Comparison of ENCODE assay signal across 1 cellular context in genomic region chr2:88125924-88126771, GRCh38.
TF ChIP-seq lines count a peak whose summit lies in the region.

No MANE protein-coding gene starts in this region.

TF ChIP-seq in HepG2, 621 proteins besides CTCF, POLR2A, EP300 and RAD21 (continues in another document):
- 0 out of 2 replicates have a peak, but pooled peaks have one; percentile 10 for TF ChIP-seq ZNF709 (CRISPR knock-in tag; IDR thresholded peaks at IDR 0.05)
- TF ChIP-seq, protein P1, sequence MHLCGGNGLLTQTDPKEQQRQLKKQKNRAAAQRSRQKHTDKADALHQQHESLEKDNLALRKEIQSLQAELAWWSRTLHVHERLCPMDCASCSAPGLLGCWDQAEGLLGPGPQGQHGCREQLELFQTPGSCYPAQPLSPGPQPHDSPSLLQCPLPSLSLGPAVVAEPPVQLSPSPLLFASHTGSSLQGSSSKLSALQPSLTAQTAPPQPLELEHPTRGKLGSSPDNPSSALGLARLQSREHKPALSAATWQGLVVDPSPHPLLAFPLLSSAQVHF (CRISPR knock-in tag; IDR thresholded peaks at IDR 0.05), result peak; percentile 18; the same call in 1 of the 2 replicates
- no peak for TF ChIP-seq BRD4 (CRISPR knock-in tag; IDR thresholded peaks at IDR 0.05)
- TF ChIP-seq, protein P2, sequence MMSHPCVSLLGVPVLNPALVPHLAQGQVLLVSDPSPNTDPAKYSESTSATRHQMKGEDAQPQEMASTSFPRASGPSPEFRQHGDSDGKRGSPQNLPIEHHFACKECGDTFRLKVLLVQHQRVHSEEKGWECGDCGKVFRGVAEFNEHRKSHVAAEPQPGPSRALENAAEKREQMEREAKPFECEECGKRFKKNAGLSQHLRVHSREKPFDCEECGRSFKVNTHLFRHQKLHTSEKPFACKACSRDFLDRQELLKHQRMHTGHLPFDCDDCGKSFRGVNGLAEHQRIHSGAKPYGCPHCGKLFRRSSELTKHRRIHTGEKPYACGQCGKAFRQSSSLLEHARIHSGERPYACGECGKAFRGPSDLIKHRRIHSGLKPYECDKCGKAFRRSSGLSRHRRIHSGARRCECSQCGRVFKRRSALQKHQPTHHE (CRISPR knock-in tag; IDR thresholded peaks at IDR 0.05; ENCODE audit: borderline replicate concordance), result 0 out of 2 replicates have a peak, but pooled peaks have one; percentile 36
- no peak for TF ChIP-seq MAX (IDR thresholded peaks at IDR 0.05)
- peak; percentile 91 for TF ChIP-seq PAF1 (CRISPR knock-in tag; IDR thresholded peaks at IDR 0.05)
- no peak for TF ChIP-seq RFX3 (CRISPR knock-in tag; IDR thresholded peaks at IDR 0.05)
- TF ChIP-seq SNAI1 (CRISPR knock-in tag; IDR thresholded peaks at IDR 0.05; ENCODE audit: borderline replicate concordance), result 0 out of 2 replicates have a peak, but pooled peaks have one; percentile 9
- no peak for TF ChIP-seq ZNF530 (CRISPR knock-in tag; IDR thresholded peaks at IDR 0.05; ENCODE audit: low read depth)
- no peak for TF ChIP-seq FOXO1 (CRISPR knock-in tag; IDR thresholded peaks at IDR 0.05)
- peak; percentile 11; the same call in 1 of the 2 replicates for TF ChIP-seq ZNF605 (CRISPR knock-in tag; IDR thresholded peaks at IDR 0.05)
- no peak for TF ChIP-seq MYNN (CRISPR knock-in tag; IDR thresholded peaks at IDR 0.05; ENCODE audit: low read depth)
- TF ChIP-seq ZNF772 (CRISPR knock-in tag; IDR thresholded peaks at IDR 0.05), result peak; percentile 75; the same call in 1 of the 2 replicates
- 0 out of 2 replicates have a peak, but pooled peaks have one; percentile 14 for TF ChIP-seq KDM5B (CRISPR knock-in tag; IDR thresholded peaks at IDR 0.05; ENCODE audit: borderline replicate concordance)
- TF ChIP-seq ZNF160 (CRISPR knock-in tag; IDR thresholded peaks at IDR 0.05), result 0 out of 2 replicates have a peak, but pooled peaks have one; percentile 32
- no peak for TF ChIP-seq ZBTB7B (CRISPR knock-in tag; IDR thresholded peaks at IDR 0.05)
- TF ChIP-seq CENPT (CRISPR knock-in tag; IDR thresholded peaks at IDR 0.05; ENCODE audit: low read depth), result 0 out of 2 replicates have a peak, but pooled peaks have one; percentile 8
- 0 out of 2 replicates have a peak, but pooled peaks have one; percentile 14 for TF ChIP-seq ZNF747 (CRISPR knock-in tag; IDR thresholded peaks at IDR 0.05; ENCODE audit: borderline replicate concordance)
- TF ChIP-seq, protein P3, sequence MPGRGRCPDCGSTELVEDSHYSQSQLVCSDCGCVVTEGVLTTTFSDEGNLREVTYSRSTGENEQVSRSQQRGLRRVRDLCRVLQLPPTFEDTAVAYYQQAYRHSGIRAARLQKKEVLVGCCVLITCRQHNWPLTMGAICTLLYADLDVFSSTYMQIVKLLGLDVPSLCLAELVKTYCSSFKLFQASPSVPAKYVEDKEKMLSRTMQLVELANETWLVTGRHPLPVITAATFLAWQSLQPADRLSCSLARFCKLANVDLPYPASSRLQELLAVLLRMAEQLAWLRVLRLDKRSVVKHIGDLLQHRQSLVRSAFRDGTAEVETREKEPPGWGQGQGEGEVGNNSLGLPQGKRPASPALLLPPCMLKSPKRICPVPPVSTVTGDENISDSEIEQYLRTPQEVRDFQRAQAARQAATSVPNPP (CRISPR knock-in tag; IDR thresholded peaks at IDR 0.05), result no peak
- peak; percentile 39; the same call in 1 of the 2 replicates for TF ChIP-seq ZNF543 (CRISPR knock-in tag; IDR thresholded peaks at IDR 0.05)
- no peak for TF ChIP-seq E2F5 (CRISPR knock-in tag; conservative IDR thresholded peaks at IDR 0.05)
- no peak for TF ChIP-seq EZH2 (conservative IDR thresholded peaks at IDR 0.05; ENCODE audit: low read depth, low read length)
- TF ChIP-seq, protein P4, sequence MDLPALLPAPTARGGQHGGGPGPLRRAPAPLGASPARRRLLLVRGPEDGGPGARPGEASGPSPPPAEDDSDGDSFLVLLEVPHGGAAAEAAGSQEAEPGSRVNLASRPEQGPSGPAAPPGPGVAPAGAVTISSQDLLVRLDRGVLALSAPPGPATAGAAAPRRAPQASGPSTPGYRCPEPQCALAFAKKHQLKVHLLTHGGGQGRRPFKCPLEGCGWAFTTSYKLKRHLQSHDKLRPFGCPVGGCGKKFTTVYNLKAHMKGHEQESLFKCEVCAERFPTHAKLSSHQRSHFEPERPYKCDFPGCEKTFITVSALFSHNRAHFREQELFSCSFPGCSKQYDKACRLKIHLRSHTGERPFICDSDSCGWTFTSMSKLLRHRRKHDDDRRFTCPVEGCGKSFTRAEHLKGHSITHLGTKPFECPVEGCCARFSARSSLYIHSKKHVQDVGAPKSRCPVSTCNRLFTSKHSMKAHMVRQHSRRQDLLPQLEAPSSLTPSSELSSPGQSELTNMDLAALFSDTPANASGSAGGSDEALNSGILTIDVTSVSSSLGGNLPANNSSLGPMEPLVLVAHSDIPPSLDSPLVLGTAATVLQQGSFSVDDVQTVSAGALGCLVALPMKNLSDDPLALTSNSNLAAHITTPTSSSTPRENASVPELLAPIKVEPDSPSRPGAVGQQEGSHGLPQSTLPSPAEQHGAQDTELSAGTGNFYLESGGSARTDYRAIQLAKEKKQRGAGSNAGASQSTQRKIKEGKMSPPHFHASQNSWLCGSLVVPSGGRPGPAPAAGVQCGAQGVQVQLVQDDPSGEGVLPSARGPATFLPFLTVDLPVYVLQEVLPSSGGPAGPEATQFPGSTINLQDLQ (CRISPR knock-in tag; IDR thresholded peaks at IDR 0.05), result 0 out of 2 replicates have a peak, but pooled peaks have one; percentile 70
- 0 out of 2 replicates have a peak, but pooled peaks have one; percentile 3 for TF ChIP-seq ZNF547 (CRISPR knock-in tag; IDR thresholded peaks at IDR 0.05)
- TF ChIP-seq, protein P5, sequence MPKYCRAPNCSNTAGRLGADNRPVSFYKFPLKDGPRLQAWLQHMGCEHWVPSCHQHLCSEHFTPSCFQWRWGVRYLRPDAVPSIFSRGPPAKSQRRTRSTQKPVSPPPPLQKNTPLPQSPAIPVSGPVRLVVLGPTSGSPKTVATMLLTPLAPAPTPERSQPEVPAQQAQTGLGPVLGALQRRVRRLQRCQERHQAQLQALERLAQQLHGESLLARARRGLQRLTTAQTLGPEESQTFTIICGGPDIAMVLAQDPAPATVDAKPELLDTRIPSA (CRISPR knock-in tag; IDR thresholded peaks at IDR 0.05; ENCODE audit: borderline replicate concordance), result peak; percentile 25; the same call in 1 of the 2 replicates
- TF ChIP-seq NR0B2 (CRISPR knock-in tag; IDR thresholded peaks at IDR 0.05), result no peak
- 0 out of 2 replicates have a peak, but pooled peaks have one; percentile 12 for TF ChIP-seq REL (CRISPR knock-in tag; conservative IDR thresholded peaks at IDR 0.05)
- TF ChIP-seq ZNF12 (CRISPR knock-in tag; IDR thresholded peaks at IDR 0.05), result no peak
- 0 out of 2 replicates have a peak, but pooled peaks have one; percentile 24 for TF ChIP-seq ZFP41 (CRISPR knock-in tag; IDR thresholded peaks at IDR 0.05; ENCODE audit: borderline replicate concordance)
- peak; percentile 15 for TF ChIP-seq RBM22 (optimal IDR thresholded peaks at IDR 0.05; ENCODE audit: low read length)
- 0 out of 2 replicates have a peak, but pooled peaks have one; percentile 5 for TF ChIP-seq ZNF333 (CRISPR knock-in tag; IDR thresholded peaks at IDR 0.05; ENCODE audit: borderline replicate concordance)
- 0 out of 2 replicates have a peak, but pooled peaks have one; percentile 34 for TF ChIP-seq ZNF510 (CRISPR knock-in tag; IDR thresholded peaks at IDR 0.05; ENCODE audit: low read depth)
- TF ChIP-seq ZNF546 (CRISPR knock-in tag; conservative IDR thresholded peaks at IDR 0.05), result no peak; the same call in 1 of the 2 replicates
- 0 out of 2 replicates have a peak, but pooled peaks have one; percentile 8 for TF ChIP-seq BORCS8-MEF2B (CRISPR knock-in tag; IDR thresholded peaks at IDR 0.05)
- TF ChIP-seq ZFP36L2 (CRISPR knock-in tag; IDR thresholded peaks at IDR 0.05), result no peak
- no peak for TF ChIP-seq TIGD3 (CRISPR knock-in tag; IDR thresholded peaks at IDR 0.05; ENCODE audit: borderline replicate concordance)
- TF ChIP-seq, protein P6, sequence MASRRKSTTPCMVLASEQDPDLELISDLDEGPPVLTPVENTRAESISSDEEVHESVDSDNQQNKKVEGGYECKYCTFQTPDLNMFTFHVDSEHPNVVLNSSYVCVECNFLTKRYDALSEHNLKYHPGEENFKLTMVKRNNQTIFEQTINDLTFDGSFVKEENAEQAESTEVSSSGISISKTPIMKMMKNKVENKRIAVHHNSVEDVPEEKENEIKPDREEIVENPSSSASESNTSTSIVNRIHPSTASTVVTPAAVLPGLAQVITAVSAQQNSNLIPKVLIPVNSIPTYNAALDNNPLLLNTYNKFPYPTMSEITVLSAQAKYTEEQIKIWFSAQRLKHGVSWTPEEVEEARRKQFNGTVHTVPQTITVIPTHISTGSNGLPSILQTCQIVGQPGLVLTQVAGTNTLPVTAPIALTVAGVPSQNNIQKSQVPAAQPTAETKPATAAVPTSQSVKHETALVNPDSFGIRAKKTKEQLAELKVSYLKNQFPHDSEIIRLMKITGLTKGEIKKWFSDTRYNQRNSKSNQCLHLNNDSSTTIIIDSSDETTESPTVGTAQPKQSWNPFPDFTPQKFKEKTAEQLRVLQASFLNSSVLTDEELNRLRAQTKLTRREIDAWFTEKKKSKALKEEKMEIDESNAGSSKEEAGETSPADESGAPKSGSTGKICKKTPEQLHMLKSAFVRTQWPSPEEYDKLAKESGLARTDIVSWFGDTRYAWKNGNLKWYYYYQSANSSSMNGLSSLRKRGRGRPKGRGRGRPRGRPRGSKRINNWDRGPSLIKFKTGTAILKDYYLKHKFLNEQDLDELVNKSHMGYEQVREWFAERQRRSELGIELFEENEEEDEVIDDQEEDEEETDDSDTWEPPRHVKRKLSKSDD (CRISPR knock-in tag; IDR thresholded peaks at IDR 0.05; ENCODE audit: low read depth), result 0 out of 2 replicates have a peak, but pooled peaks have one; percentile 7
- TF ChIP-seq MIER3 (CRISPR knock-in tag; IDR thresholded peaks at IDR 0.05; ENCODE audit: borderline replicate concordance), result 0 out of 2 replicates have a peak, but pooled peaks have one; percentile 16
- no peak for TF ChIP-seq MAZ (IDR thresholded peaks at IDR 0.05; ENCODE audit: borderline replicate concordance, low read depth, low read length)
- 0 out of 2 replicates have a peak, but pooled peaks have one; percentile 59 for TF ChIP-seq MAZ (CRISPR knock-in tag; IDR thresholded peaks at IDR 0.05; ENCODE audit: low read depth)
- 0 out of 2 replicates have a peak, but pooled peaks have one; percentile 26 for TF ChIP-seq NFKB2 (CRISPR knock-in tag; IDR thresholded peaks at IDR 0.05; ENCODE audit: borderline replicate concordance)
- peak in 1 of 2 experiments; percentile 37; a peak in 1 of 4 replicates for TF ChIP-seq HMGXB4 (CRISPR knock-in tag; IDR thresholded peaks at IDR 0.05; ENCODE audit: borderline replicate concordance in 1 of 2, low read depth in 1 of 2)
- no peak for TF ChIP-seq DMAP1 (CRISPR knock-in tag; IDR thresholded peaks at IDR 0.05)
- no peak for TF ChIP-seq ZNF382 (CRISPR knock-in tag; IDR thresholded peaks at IDR 0.05; ENCODE audit: borderline replicate concordance)
- TF ChIP-seq SETDB1 (CRISPR knock-in tag; IDR thresholded peaks at IDR 0.05; ENCODE audit: borderline replicate concordance), result 0 out of 2 replicates have a peak, but pooled peaks have one; percentile 47
